ENCODE assay signal across 8 cellular contexts in the genomic region with DNA sequence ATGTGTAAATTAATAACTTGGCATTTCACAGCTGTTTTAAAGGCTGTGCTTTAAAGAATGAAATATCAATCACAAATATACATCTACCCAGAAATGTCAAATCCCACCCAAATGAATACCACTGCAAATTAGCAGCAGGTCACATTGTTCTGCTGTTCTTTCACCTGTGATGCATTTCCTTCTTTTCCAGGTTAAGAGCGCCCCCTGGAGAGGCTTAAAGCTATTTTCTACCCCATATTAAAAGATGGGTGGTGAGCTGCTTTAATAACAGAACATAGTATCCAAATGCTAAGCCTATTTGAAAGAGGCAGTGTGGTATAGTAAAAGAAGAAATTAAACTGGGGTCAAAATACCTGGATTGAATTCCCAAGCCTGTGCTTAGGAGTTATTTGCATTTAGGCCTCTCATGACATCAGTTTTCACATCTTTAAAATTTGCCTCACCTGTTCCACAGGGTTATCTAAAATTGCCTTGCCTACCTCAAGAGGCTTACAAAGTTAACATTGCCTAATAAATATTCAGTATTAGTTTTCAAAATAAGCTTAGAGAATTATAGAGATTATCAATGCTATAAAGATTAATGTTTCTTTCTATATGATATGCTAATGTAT.
DNase-seq lines count a peak whose midpoint lies in the region; ATAC-seq and TF ChIP-seq lines count a peak whose summit lies in the region.

No MANE protein-coding gene starts in this region.

- H3K36me3 ChIP-seq in MG63 (no peaks in the 10 kb centered on the region), SK-N-MC (ENCODE audit: insufficient read depth, low read length) (no peaks in the 10 kb centered on the region)

- no peaks in the 10 kb centered on the region for H3K9me3 ChIP-seq in MG63
- H3K9me3 ChIP-seq in SK-N-MC (ENCODE audit: low read depth, low read length) = no peaks in the 10 kb centered on the region

- H3K9ac ChIP-seq in SK-N-MC (ENCODE audit: insufficient read length) = no peak overlapping the region

- peak; percentile 64 for TF ChIP-seq CTCF in fibroblast of villous mesenchyme (IDR thresholded peaks at IDR 0.05; ENCODE audit: insufficient read depth, low read depth, low read length)

- no peak for ATAC-seq in stimulated activated naive CD8-positive, alpha-beta T cell treated with anti-CD3 and anti-CD28 coated beads, Interleukin-15, Interleukin-2, amounts not matched to agents 100 U/mL and 50 U/mL, for 24 hours
- no peak for ATAC-seq in GM18867 (IDR thresholded peaks at IDR 0.05; ENCODE audit: unreplicated experiment)

- no peak overlapping the region for H3K4me3 ChIP-seq in MG63
- no peak overlapping the region for H3K4me3 ChIP-seq in SK-N-MC
- H3K4me3 ChIP-seq in fibroblast of villous mesenchyme (ENCODE audit: low read depth, low read length) = no peak overlapping the region

- DNase-seq in stimulated activated CD4-positive, alpha-beta T cell treated with anti-CD3 and anti-CD28 coated beads, Interleukin-2, amount 100 ng/mL, for 48 hours = peak; percentile 17 to 23
- DNase-seq in stimulated activated CD4-positive, alpha-beta T cell treated with anti-CD3 and anti-CD28 coated beads, Interleukin-1b, Interleukin-23, amount 100 ng/mL, for 48 hours = no peak
- DNase-seq in MG63 (peak; percentile 9), SK-N-MC (ENCODE audit: low read depth, low spot score) (peak; percentile 22), fibroblast of villous mesenchyme (ENCODE audit: low read depth) (peak; percentile 50), epidermal melanocyte (ENCODE audit: insufficient read length, low spot score) (no peak)
- DNase-seq in stimulated activated naive CD8-positive, alpha-beta T cell treated with anti-CD3 and anti-CD28 coated beads, Interleukin-15, Interleukin-2, amounts not matched to agents 100 U/mL and 50 U/mL, for 24 hours = peak; percentile 26

- H3K27me3 ChIP-seq in MG63 = no peaks in the 10 kb centered on the region

- H3K27ac ChIP-seq in SK-N-MC = no peak overlapping the region

Comparison
In these comparisons a context has a peak if more than half of its experiments do, and no peak if none do; other contexts are left out.
1. DNase-seq: peak in stimulated activated CD4-positive, alpha-beta T cell treated with anti-CD3 and anti-CD28 coated beads, Interleukin-2, amount 100 ng/mL, for 48 hours (2 of 2), MG63 (single experiment), SK-N-MC (single experiment), fibroblast of villous mesenchyme (single experiment) and stimulated activated naive CD8-positive, alpha-beta T cell treated with anti-CD3 and anti-CD28 coated beads, Interleukin-15, Interleukin-2, amounts not matched to agents 100 U/mL and 50 U/mL, for 24 hours (single experiment); none in stimulated activated CD4-positive, alpha-beta T cell treated with anti-CD3 and anti-CD28 coated beads, Interleukin-1b, Interleukin-23, amount 100 ng/mL, for 48 hours (single experiment) and epidermal melanocyte (single experiment).